Comparison of ENCODE assay signal across 22 cellular contexts in the genomic region with DNA sequence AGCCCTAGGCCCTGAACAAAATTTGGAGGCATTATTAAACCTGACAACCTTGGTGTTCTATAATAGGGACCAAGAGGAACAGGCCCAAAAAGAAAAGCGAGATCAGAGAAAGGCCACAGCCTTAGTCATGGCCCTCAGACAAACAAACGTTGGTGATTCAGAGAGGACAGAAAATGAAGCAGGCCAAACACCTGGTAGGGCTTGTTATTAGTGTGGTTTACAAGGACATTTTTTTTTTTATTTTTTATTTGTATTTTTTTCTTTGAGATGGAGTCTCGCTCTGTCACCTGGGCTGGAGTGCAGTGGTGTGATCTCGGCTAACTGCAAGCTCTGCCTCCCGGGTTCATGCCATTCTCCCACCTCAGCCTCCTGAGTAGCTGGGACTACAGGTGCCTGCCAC. TPM values are rescaled to one million over a fixed set of nuclear protein-coding genes. Genes with fewer than 3 reads are reported as not detected.
"Had no signal": no experiment of that assay in that cellular context is flagged by ENCODE, and none has a peak within 500 bp of the region (broad histone marks: within the 10 kb centered on the region; RNA-seq: fewer than 3 reads in every experiment).

No MANE protein-coding gene starts in this region.

RNA-seq across cellular contexts. Expression of a gene that starts 10.8 kb away (rescaled TPM):
- total RNA-seq: activated CD4-positive, alpha-beta memory T cell treated with anti-CD3 and anti-CD28 coated beads for 36 hours; activated CD4-positive, alpha-beta T cell treated with anti-CD3 and anti-CD28 coated beads for 36 hours; activated CD4-positive, alpha-beta T cell treated with anti-CD3 and anti-CD28 coated beads, Interleukin-2, amount 10 ng/mL, durations not matched to agents 24 days and 14 days; activated CD8-positive, alpha-beta memory T cell treated with anti-CD3 and anti-CD28 coated beads for 36 hours; activated CD8-positive, alpha-beta memory T cell treated with anti-CD3 and anti-CD28 coated beads, Interleukin-2, amount 10 ng/mL, durations not matched to agents 7 days and 5 days; activated CD8-positive, alpha-beta T cell treated with anti-CD3 and anti-CD28 coated beads, Interleukin-2, amount 10 ng/mL, durations not matched to agents 7 days and 5 days; activated naive CD4-positive, alpha-beta T cell treated with anti-CD3 and anti-CD28 coated beads for 36 hours; activated naive CD8-positive, alpha-beta T cell treated with anti-CD3 and anti-CD28 coated beads for 36 hours; activated T-helper 1 cell treated with anti-CD3 and anti-CD28 coated beads, Interleukin-12 subunit alpha, Interleukin-12 subunit beta, Interleukin-2, Interleukin-4 antibody, amounts not matched to agents 30 ng/mL and 10 ng/mL and 1 ng/mL, durations not matched to agents 14 hours and 24 hours and 36 hours; activated T-helper 2 cell treated with anti-CD3 and anti-CD28 coated beads, Interferon-gamma antibody, Interleukin-2, Interleukin-4, amounts not matched to agents 10 μg/mL and 5 μg/mL and 100 μg/mL, durations not matched to agents 14 hours and 24 hours and 36 hours; adrenal gland; body of pancreas; colonic mucosa; dermis microvascular lymphatic vessel endothelial cell; endothelial cell of umbilical vein; esophagus muscularis mucosa; fibroblast of villous mesenchyme; gastroesophageal sphincter; glomerular endothelial cell; T-helper 1 cell treated with Interleukin-12 subunit alpha and Interleukin-12 subunit beta and Interleukin-4 antibody, amounts not matched to agents 30 ng/mL and 1 ng/mL, for 36 hours had no signal
- polyA plus RNA-seq: adrenal gland, aorta, cardiac muscle cell, endothelial cell of umbilical vein had no signal
